ENCODE assay signal across 8 cellular contexts in the genomic region with DNA sequence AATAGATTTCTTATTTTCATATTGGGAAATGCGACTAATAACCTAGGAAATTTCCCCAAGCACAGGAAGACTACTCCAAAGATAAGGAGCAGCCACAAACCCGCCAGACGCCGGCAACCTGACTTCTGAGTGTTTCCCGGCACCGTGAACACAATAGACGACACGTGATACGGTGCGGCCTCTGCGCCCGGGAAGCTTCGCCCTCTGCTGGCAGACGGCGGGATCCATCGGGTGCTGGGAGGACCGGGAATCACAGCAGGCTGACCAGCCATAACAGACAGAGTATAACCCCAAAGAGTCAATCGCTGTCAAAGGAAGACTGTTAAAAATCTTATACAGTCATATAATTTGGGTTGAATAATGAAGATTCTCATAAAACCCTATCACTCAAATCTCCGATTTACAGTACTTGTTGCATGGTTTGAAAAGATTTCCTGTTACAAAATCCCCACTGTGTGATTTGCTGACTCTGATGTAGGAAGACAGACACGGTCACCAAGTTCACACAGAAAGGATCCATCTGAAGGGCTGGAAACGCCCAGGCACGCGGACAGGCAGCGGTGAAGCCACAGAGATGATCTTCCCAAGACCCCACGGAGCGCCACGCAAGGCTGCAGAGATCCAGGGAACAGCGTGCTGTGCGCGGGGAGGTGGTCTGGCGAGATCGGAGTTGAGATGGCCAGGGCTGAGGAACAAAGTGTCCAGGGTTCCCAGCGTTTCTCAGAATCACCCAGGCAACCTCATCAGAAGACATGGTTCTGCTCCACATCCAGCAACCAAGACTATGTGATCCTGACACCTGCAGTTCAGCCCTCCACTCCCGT.
DNase-seq lines count a peak whose midpoint lies in the region; ATAC-seq and TF ChIP-seq lines count a peak whose summit lies in the region.

No MANE protein-coding gene starts in this region.

- H3K4me1 Mint-ChIP-seq in brain = peaks cover 48% of the 10 kb centered on the region

- H3K36me3 ChIP-seq in iPS-18a (ENCODE audit: control insufficient read depth, low read depth, low read length) (no peaks in the 10 kb centered on the region), skeletal muscle tissue (ENCODE audit: control insufficient read depth in 3 of 3, insufficient read depth in 3 of 3, low read length in 3 of 3) (no peaks in the 10 kb centered on the region)

- H3K27ac ChIP-seq in iPS-18a (ENCODE audit: low read length) (no peak overlapping the region), skeletal muscle tissue (ENCODE audit: low read depth, low read length) (peak overlapping the region; percentile 33)

- H3K9me3 ChIP-seq in iPS-18a (ENCODE audit: control insufficient read depth, low read depth, low read length) = no peaks in the 10 kb centered on the region
- no peaks in the 10 kb centered on the region for H3K9me3 ChIP-seq in skeletal muscle tissue (ENCODE audit: control insufficient read depth in 3 of 3, low read length in 3 of 3)

- peak; percentile 97 for ATAC-seq in GM18508 (IDR thresholded peaks at IDR 0.05; ENCODE audit: insufficient read depth, unreplicated experiment)
- peak; percentile 99 for ATAC-seq in HG02973 (IDR thresholded peaks at IDR 0.05; ENCODE audit: unreplicated experiment)

- H3K9me3 Mint-ChIP-seq in brain = peaks cover 0 to 3% (median 0%) of the 10 kb centered on the region in 5 experiments

- peak overlapping the region; percentile 92 to 98 (median 97) for H3K27ac Mint-ChIP-seq in brain

- H3K9ac ChIP-seq in iPS-18a (ENCODE audit: low read length) (peak overlapping the region; percentile 26), skeletal muscle tissue (ENCODE audit: low read depth in 1 of 3, low read length in 3 of 3) (peak overlapping the region; percentile 60 to 83 (median 77))

- H3K4me1 ChIP-seq in iPS-18a (ENCODE audit: control insufficient read depth, low read depth, low read length) (peaks cover 18% of the 10 kb centered on the region), skeletal muscle tissue (ENCODE audit: control insufficient read depth in 3 of 3, insufficient read depth in 3 of 3, low read length in 3 of 3) (peaks cover 3 to 7% (median 5%) of the 10 kb centered on the region in 3 donors)

- peaks cover 6% of the 10 kb centered on the region for H3K27me3 Mint-ChIP-seq in brain

- peak; percentile 93 to 96 for TF ChIP-seq CTCF in brain (conservative IDR thresholded peaks at IDR 0.05)

- H3K27me3 ChIP-seq in iPS-18a (ENCODE audit: control insufficient read depth, insufficient read depth, low read length) (no peaks in the 10 kb centered on the region), skeletal muscle tissue (ENCODE audit: control insufficient read depth in 3 of 3, insufficient read depth in 3 of 3, low read length in 3 of 3) (no peaks in the 10 kb centered on the region)

- peak overlapping the region; percentile 61 to 85 (median 78) for H3K4me3 Mint-ChIP-seq in brain

- H3K4me3 ChIP-seq in iPS-18a (ENCODE audit: low read length) = no peak overlapping the region
- peak overlapping the region; percentile 63 to 68 (median 68) for H3K4me3 ChIP-seq in skeletal muscle tissue (ENCODE audit: low read length in 3 of 3)

- H3K36me3 Mint-ChIP-seq in brain = peaks cover 23% of the 10 kb centered on the region

- DNase-seq in NCI-H187 treated with DMSO at 0.1 percent for 48 hours (lab: John Stamatoyannopoulos, UW) = peak; percentile 70
- peak; percentile 81 for DNase-seq in UCSD-AML1 (lab: John Stamatoyannopoulos, UW; ENCODE audit: unreplicated experiment)
- no peak for DNase-seq in NK-92 treated with Interleukin-12 subunit alpha and Interleukin-12 subunit beta, amount 100 ng/mL, for 24 hours (lab: John Stamatoyannopoulos, UW)
